24 cellular contexts compared by ENCODE assay signal in genomic region chr14:104194016-104194415, GRCh38. TPM values are rescaled to one million over a fixed set of nuclear protein-coding genes. Genes with fewer than 3 reads are reported as not detected.
DNase-seq lines count a peak whose midpoint lies in the region; ATAC-seq, FAIRE-seq and TF ChIP-seq lines count a peak whose summit lies in the region.
"Had no signal": no experiment of that assay in that cellular context is flagged by ENCODE, and none has a peak within 500 bp of the region (broad histone marks: within the 10 kb centered on the region; RNA-seq: fewer than 3 reads in every experiment).

No MANE protein-coding gene starts in this region.

- BruUV-seq in PC-3 (replicated peaks; lab: Mats Ljungman, UMichigan) = no TSS peak

- TF ChIP-seq POLR2A in H1 (IDR thresholded peaks at IDR 0.05; ENCODE audit: control extremely low read depth in 1 of 2, low read depth in 2 of 2, low read length in 2 of 2) = no peak

- H2BK12ac ChIP-seq in H1 (ENCODE audit: low read depth, low read length) (no peak overlapping the region), neuronal stem cell (ENCODE audit: low read length) (peak overlapping the region; percentile 75)

- intact Hi-C loops in PC-3 (cut with micrococcal nuclease) = no loop called here

- TF ChIP-seq CTCF in astrocyte (IDR thresholded peaks at IDR 0.05; ENCODE audit: insufficient read depth, low read depth, low read length) (no peak), H1 (IDR thresholded peaks at IDR 0.05; ENCODE audit: control extremely low read depth in 1 of 3, insufficient read depth in 1 of 3, low read depth in 1 of 3, low read length in 3 of 3) (no peak), PC-3 (conservative IDR thresholded peaks at IDR 0.05; ENCODE audit: low read depth, low read length) (no peak)

- peaks cover 9% of the 10 kb centered on the region; the same call in 1 of the 2 replicates for H3K23me2 ChIP-seq in H1 (ENCODE audit: low read depth, low read length)

- no peaks in the 10 kb centered on the region for H3F3A ChIP-seq in PC-3 (ENCODE audit: low read length, unreplicated experiment)

- no peaks in the 10 kb centered on the region for H3K4me1 ChIP-seq in astrocyte (ENCODE audit: insufficient read depth, low read length)
- H3K4me1 ChIP-seq in H1 (replicated peaks in 1 of 4; ENCODE audit: control insufficient read depth in 3 of 4, insufficient read depth in 4 of 4, low read length in 3 of 4) = peaks cover 0 to 3% (median 0%) of the 10 kb centered on the region in 4 experiments; a peak in 2 of 7 replicates
- H3K4me1 ChIP-seq in neuronal stem cell (ENCODE audit: control insufficient read depth in 2 of 2, insufficient read depth in 1 of 2, low read depth in 1 of 2, low read length in 2 of 2) = peaks cover 4 to 16% of the 10 kb centered on the region in 2 donors
- H3K4me1 ChIP-seq in PC-3 (ENCODE audit: insufficient read depth, low read length) = no peaks in the 10 kb centered on the region
- H3K4me1 ChIP-seq: A549, HAP-1 had no signal

- H2BK5ac ChIP-seq in H1 (ENCODE audit: low read depth, low read length) = 0 out of 2 replicates have a peak overlapping the region, but pooled peaks have one; percentile 24
- peak overlapping the region; percentile 95 for H2BK5ac ChIP-seq in neuronal stem cell (ENCODE audit: low read length)

- no peak overlapping the region for H4K91ac ChIP-seq in H1 (replicated peaks; ENCODE audit: insufficient read length, low read length)
- H4K91ac ChIP-seq in neuronal stem cell (ENCODE audit: low read depth, low read length, poor library complexity) = peak overlapping the region; percentile 3

- no peaks in the 10 kb centered on the region for H3K79me2 ChIP-seq in astrocyte (ENCODE audit: insufficient read depth, low read length)
- H3K79me2 ChIP-seq in H1 (ENCODE audit: control insufficient read depth in 1 of 2, insufficient read depth in 2 of 2, low read length in 2 of 2) = no peaks in the 10 kb centered on the region
- H3K79me2 ChIP-seq in PC-3 (ENCODE audit: low read length) = no peaks in the 10 kb centered on the region

- no peak overlapping the region for H2BK20ac ChIP-seq in H1 (ENCODE audit: low read length)

- no peaks in the 10 kb centered on the region for H3K4me1 Mint-ChIP-seq in astrocyte (ENCODE audit: low read depth, unreplicated experiment)
- no peaks in the 10 kb centered on the region for H3K4me1 Mint-ChIP-seq in stimulated activated naive CD8-positive, alpha-beta T cell treated with anti-CD3 and anti-CD28 coated beads, Interleukin-15, amount 100 ng/mL, for 72 hours
- H3K4me1 Mint-ChIP-seq: CD4-positive, alpha-beta memory T cell had no signal

- POLR2A ChIA-PET in H1 (lab: Charles Lee; ENCODE audit: partially characterized antibody) = no interaction called here
- POLR2A ChIA-PET in PC-3 (lab: Charles Lee; ENCODE audit: unreplicated experiment) = no interaction called here

- H3K27ac ChIP-seq in astrocyte (ENCODE audit: low read depth, low read length) (no peak overlapping the region), H1 (ENCODE audit: low read depth, low read length) (no peak overlapping the region), neuronal stem cell (replicated peaks; ENCODE audit: low read length) (no peak overlapping the region), PC-3 (ENCODE audit: low read length) (no peak overlapping the region)
- H3K27ac ChIP-seq: A549, GM23248 had no signal

- DNase-seq in G401 (ENCODE audit: low spot score) (peak; percentile 62), astrocyte (ENCODE audit: low read depth) (no peak), H1 (ENCODE audit: low read depth in 1 of 2, low spot score in 2 of 2) (no peak), neuronal stem cell (ENCODE audit: low spot score) (no peak), PC-3 (no peak), HuH-7 (ENCODE audit: low spot score) (no peak)
- DNase-seq in stimulated activated naive CD8-positive, alpha-beta T cell treated with anti-CD3 and anti-CD28 coated beads, Interleukin-15, amount 100 ng/mL, for 72 hours = no peak
- DNase-seq: 8988T, ACHN, AML-193, BE2C, C1 segment of cervical spinal cord, Calu3, COR-L47, DMS53, DMS79 treated with DMSO at 0.1 percent for 48 hours, GM23248 had no signal

- no peak for TF ChIP-seq EP300 in H1 (IDR thresholded peaks at IDR 0.05; ENCODE audit: borderline replicate concordance in 1 of 2, low read depth in 2 of 2, low read length in 2 of 2)

- H2BK120ac ChIP-seq in H1 (replicated peaks; ENCODE audit: low read depth, low read length) (no peak overlapping the region), neuronal stem cell (ENCODE audit: low read depth, low read length) (peak overlapping the region; percentile 74)

- H3K4me2 ChIP-seq in astrocyte (ENCODE audit: low read length) (no peak overlapping the region), H1 (ENCODE audit: insufficient read depth in 1 of 2, low read depth in 2 of 2, low read length in 2 of 2) (no peak overlapping the region), neuronal stem cell (ENCODE audit: insufficient read depth, low read length, poor library complexity, severe bottlenecking) (no peak overlapping the region), PC-3 (ENCODE audit: low read length) (no peak overlapping the region)
- H3K4me2 ChIP-seq: A549 had no signal

- H4K20me1 ChIP-seq in astrocyte (ENCODE audit: insufficient read depth, low read length) (no peaks in the 10 kb centered on the region), H1 (replicated peaks in 1 of 2; ENCODE audit: control insufficient read depth in 1 of 2, insufficient read depth in 2 of 2, low read length in 2 of 2) (peaks cover 0 to 8% of the 10 kb centered on the region in 2 experiments), PC-3 (ENCODE audit: low read length) (no peaks in the 10 kb centered on the region)

- ATAC-seq in PC-3 = no peak
- no peak for ATAC-seq in stimulated activated naive CD8-positive, alpha-beta T cell treated with anti-CD3 and anti-CD28 coated beads, Interleukin-15, amount 100 ng/mL, for 72 hours
- ATAC-seq: A549 had no signal

- H3K23ac ChIP-seq in H1 (ENCODE audit: insufficient read length) = no peak overlapping the region
- H3K23ac ChIP-seq in neuronal stem cell (ENCODE audit: low read depth, low read length, poor library complexity) = no peak overlapping the region

- CTCF ChIA-PET in H1 (lab: Charles Lee; ENCODE audit: partially characterized antibody) (interaction anchor here (0.6 to 2.1 kb wide), 3 partner anchors 12 to 30 kb away, joined by 3 to 8 read pairs (median 3); no protein-coding TSS in a partner anchor), PC-3 (lab: Charles Lee) (no interaction called here)

- H3K36me3 ChIP-seq in astrocyte (ENCODE audit: insufficient read depth, low read length) = no peaks in the 10 kb centered on the region
- H3K36me3 ChIP-seq in H1 (ENCODE audit: control insufficient read depth in 2 of 4, insufficient read depth in 4 of 4, low read length in 3 of 4) = no peaks in the 10 kb centered on the region
- no peaks in the 10 kb centered on the region for H3K36me3 ChIP-seq in neuronal stem cell (replicated peaks in 1 of 2; ENCODE audit: control insufficient read depth in 2 of 2, insufficient read depth in 2 of 2, low read length in 2 of 2)
- no peaks in the 10 kb centered on the region for H3K36me3 ChIP-seq in PC-3 (ENCODE audit: low read depth, low read length)
- H3K36me3 ChIP-seq: BE2C, HAP-1 had no signal

- H3K18ac ChIP-seq in H1 (ENCODE audit: extremely low read depth, low read length) (no peak overlapping the region), neuronal stem cell (ENCODE audit: low read length) (peak overlapping the region; percentile 84)

- no peak overlapping the region for H3K14ac ChIP-seq in H1 (ENCODE audit: insufficient read length)
- H3K14ac ChIP-seq in neuronal stem cell (ENCODE audit: low read length) = peak overlapping the region; percentile 85

- H3K79me1 ChIP-seq in H1 (ENCODE audit: low read depth, low read length) (no peaks in the 10 kb centered on the region), neuronal stem cell (ENCODE audit: low read depth, low read length) (peaks cover 2% of the 10 kb centered on the region)

- WGBS in H1 (ENCODE audit: extremely low coverage in 1 of 2, insufficient coverage in 1 of 2, insufficient read length in 1 of 2, insufficient replicate concordance in 2 of 2, low coverage in 1 of 2, low lambda C conversion rate in 2 of 2, missing lambda C conversion rate in 1 of 2), 2 experiments = 84% methylated on average over 11 of the region's 14 CpGs; no CpG with 5 or more reads in 1 of the 2 experiments
- no CpG with 5 or more reads among the region's 14 CpGs for WGBS in neuronal stem cell (ENCODE audit: extremely low coverage in 2 of 2, insufficient read length in 2 of 2, insufficient replicate concordance in 1 of 2), 2 donors

- no peak overlapping the region for H4K5ac ChIP-seq in H1 (ENCODE audit: insufficient read length, low read depth, low read length)

- no peak overlapping the region for H4K8ac ChIP-seq in H1 (ENCODE audit: extremely low read depth, insufficient read depth, low read length)
- no peak overlapping the region for H4K8ac ChIP-seq in neuronal stem cell (ENCODE audit: low read depth, low read length)

- H3K9ac ChIP-seq in astrocyte (ENCODE audit: low read length) (no peak overlapping the region), H1 (replicated peaks in 1 of 4; ENCODE audit: extremely low read depth in 1 of 4, low read depth in 3 of 4, low read length in 3 of 4) (no peak overlapping the region), neuronal stem cell (ENCODE audit: low read depth, low read length, poor library complexity) (no peak overlapping the region), PC-3 (ENCODE audit: low read length) (no peak overlapping the region)
- H3K9ac ChIP-seq: GM23248 had no signal

- H3K36me3 Mint-ChIP-seq in astrocyte (ENCODE audit: low read depth, unreplicated experiment) = peaks cover 4% of the 10 kb centered on the region
- H3K36me3 Mint-ChIP-seq: CD4-positive, alpha-beta memory T cell had no signal

- H3K9me2 ChIP-seq in PC-3 (replicated peaks; ENCODE audit: low read length) = no peaks in the 10 kb centered on the region

- no peak overlapping the region for H3K4me3 Mint-ChIP-seq in astrocyte (ENCODE audit: unreplicated experiment)
- H3K4me3 Mint-ChIP-seq in stimulated activated naive CD8-positive, alpha-beta T cell treated with anti-CD3 and anti-CD28 coated beads, Interleukin-15, amount 100 ng/mL, for 72 hours = no peak overlapping the region
- H3K4me3 Mint-ChIP-seq: CD4-positive, alpha-beta memory T cell had no signal

- peak overlapping the region; percentile 87 for H3K27ac Mint-ChIP-seq in astrocyte (ENCODE audit: unreplicated experiment)
- no peak overlapping the region for H3K27ac Mint-ChIP-seq in stimulated activated naive CD8-positive, alpha-beta T cell treated with anti-CD3 and anti-CD28 coated beads, Interleukin-15, amount 100 ng/mL, for 72 hours

- H2AK5ac ChIP-seq in H1 (ENCODE audit: low read depth, low read length) (no peak overlapping the region), neuronal stem cell (ENCODE audit: low read depth, low read length) (peak overlapping the region; percentile 98)

- H2BK15ac ChIP-seq in H1 (ENCODE audit: low read length) (no peak overlapping the region), neuronal stem cell (ENCODE audit: low read length) (peak overlapping the region; percentile 95)

- no peak overlapping the region for H3K4ac ChIP-seq in H1 (replicated peaks; ENCODE audit: insufficient read length, low read depth, low read length)
- no peak overlapping the region for H3K4ac ChIP-seq in neuronal stem cell (ENCODE audit: low read length)

- H3K9me3 ChIP-seq in astrocyte (ENCODE audit: insufficient read depth, low read depth, low read length) (no peaks in the 10 kb centered on the region), H1 (ENCODE audit: insufficient read depth in 2 of 2, low read depth in 1 of 2, low read length in 1 of 2) (no peaks in the 10 kb centered on the region), neuronal stem cell (replicated peaks in 1 of 2; ENCODE audit: control insufficient read depth in 2 of 2, insufficient read depth in 1 of 2, low read depth in 1 of 2, low read length in 2 of 2) (peaks cover 0 to 4% of the 10 kb centered on the region in 2 donors), PC-3 (ENCODE audit: low read length) (no peaks in the 10 kb centered on the region)
- H3K9me3 ChIP-seq: A549, HAP-1 had no signal

- TF ChIP-seq RAD21 in H1 (IDR thresholded peaks at IDR 0.05 in 1 of 2, conservative IDR thresholded peaks at IDR 0.05 in 1 of 2; ENCODE audit: low read depth in 2 of 2, low read length in 2 of 2) = no peak

- H2AFZ ChIP-seq in astrocyte (ENCODE audit: low read depth, low read length) (no peak overlapping the region), H1 (ENCODE audit: low read length) (no peak overlapping the region), neuronal stem cell (ENCODE audit: low read length) (no peak overlapping the region), PC-3 (ENCODE audit: low read length) (no peak overlapping the region)
- H2AFZ ChIP-seq: GM23248 had no signal

- H3K9me3 Mint-ChIP-seq in astrocyte (ENCODE audit: unreplicated experiment) = no peaks in the 10 kb centered on the region
- H3K9me3 Mint-ChIP-seq in stimulated activated naive CD8-positive, alpha-beta T cell treated with anti-CD3 and anti-CD28 coated beads, Interleukin-15, amount 100 ng/mL, for 72 hours = no peaks in the 10 kb centered on the region
- H3K9me3 Mint-ChIP-seq: CD4-positive, alpha-beta memory T cell had no signal

- in situ Hi-C loops in G401 (cut with HindIII; ENCODE audit: low sequenced_read_pairs) = no loop called here

- H3K27me3 Mint-ChIP-seq in astrocyte (ENCODE audit: low read depth, unreplicated experiment) = peaks cover 36% of the 10 kb centered on the region
- no peaks in the 10 kb centered on the region for H3K27me3 Mint-ChIP-seq in stimulated activated naive CD8-positive, alpha-beta T cell treated with anti-CD3 and anti-CD28 coated beads, Interleukin-15, amount 100 ng/mL, for 72 hours

- no peaks in the 10 kb centered on the region for H3K27me3 ChIP-seq in astrocyte (ENCODE audit: insufficient read depth, low read length)
- peaks cover 0 to 1% (median 0%) of the 10 kb centered on the region in 4 experiments; a peak in 1 of 7 replicates for H3K27me3 ChIP-seq in H1 (replicated peaks in 1 of 4; ENCODE audit: control insufficient read depth in 3 of 4, extremely low read depth in 1 of 4, insufficient read depth in 3 of 4, low read length in 3 of 4)
- H3K27me3 ChIP-seq in neuronal stem cell (ENCODE audit: control insufficient read depth in 3 of 3, insufficient read depth in 3 of 3, low read depth in 1 of 3, low read length in 3 of 3) = peaks cover 0 to 53% (median 0%) of the 10 kb centered on the region in 3 experiments
- peaks cover 39% of the 10 kb centered on the region for H3K27me3 ChIP-seq in PC-3 (ENCODE audit: low read length)
- H3K27me3 ChIP-seq: BE2C had no signal

- FAIRE-seq in astrocyte (lab: Jason Lieb, UNC) (no peak), H1 (lab: Jason Lieb, UNC) (no peak)
- FAIRE-seq: A549, G401.6, GM12892, GM19239, H54 had no signal

- no peak overlapping the region for H3K56ac ChIP-seq in H1 (replicated peaks; ENCODE audit: insufficient read length, low read depth, low read length)

- H3K4me3 ChIP-seq in astrocyte (ENCODE audit: insufficient read depth, low read depth, low read length) (no peak overlapping the region), H1 (ENCODE audit: extremely low read depth in 1 of 4, insufficient read depth in 2 of 4, low read depth in 3 of 4, low read length in 4 of 4) (no peak overlapping the region), neuronal stem cell (ENCODE audit: low read length in 2 of 2) (no peak overlapping the region), PC-3 (ENCODE audit: low read length) (no peak overlapping the region)
- H3K4me3 ChIP-seq: A549, GM23248, HAP-1 had no signal

RNA-seq across cellular contexts. Expression of gene KIF26A, which starts 55.6 kb away (rescaled TPM):
- 19.8 and 21.2 TPM in 2 replicates for total RNA-seq in G401 (2014; rRNA removed; shearing (Covaris generic))
- 1.4 TPM in 2 replicates for total RNA-seq in astrocyte
- total RNA-seq in H1 (2021; fragmentation: NEBNext Ultra II Directional; extraction: Animal tissue kit (Norgen Biotek cat#: 25700)) = 41.6 and 42.3 TPM in 2 replicates
- polyA plus RNA-seq in H1 (2011; rRNA removed) = 11.5 and 25.9 TPM in 2 replicates
- polyA plus RNA-seq in H1 (2011; cell fraction: cytosol; rRNA removed) = 18.3 TPM
- 49.7 TPM for polyA plus RNA-seq in H1 (2011; cell fraction: nucleus; rRNA removed)
- 14.7 to 22.6 TPM (median 20.0 TPM) in 4 replicates for polyA plus RNA-seq in H1 (2012, experiment 1 of 2)
- 16.2 TPM for polyA plus RNA-seq in H1 (2012, experiment 2 of 2)
- polyA plus RNA-seq in H1 (2013, experiment 1 of 2) = 13.6 TPM
- polyA plus RNA-seq in H1 (2013, experiment 2 of 2) = 12.8 TPM
- polyA minus RNA-seq in H1 (2011; rRNA and poly(A)+ RNA removed) = 2.8 and 6.1 TPM in 2 replicates
- 24.9 TPM for polyA minus RNA-seq in H1 (2011; cell fraction: cytosol; rRNA and poly(A)+ RNA removed)
- 24.4 TPM for polyA minus RNA-seq in H1 (2011; cell fraction: nucleus; rRNA and poly(A)+ RNA removed)
- 14.6 TPM for polyA plus RNA-seq in neuronal stem cell (2013, experiment 1 of 2)
- 14.0 TPM for polyA plus RNA-seq in neuronal stem cell (2013, experiment 2 of 2)
- total RNA-seq in PC-3 (2014; rRNA removed) = 3.1 TPM in 2 replicates
- total RNA-seq: GM23248 had no signal
- polyA plus RNA-seq: GM23248 had no signal
